ENCODE assay signal across 8 cellular contexts in genomic region chr14:87805315-87805723, GRCh38.
DNase-seq lines count a peak whose midpoint lies in the region; ATAC-seq lines count a peak whose summit lies in the region.

No MANE protein-coding gene starts in this region.

- no peaks in the 10 kb centered on the region for H3K9me3 Mint-ChIP-seq in activated naive CD8-positive, alpha-beta T cell treated with anti-CD3 and anti-CD28 coated beads for 36 hours

- peak; percentile 13 for DNase-seq in activated gamma-delta T cell treated with Interleukin-2 at 50 U/mL for 16 hours
- no peak for DNase-seq in activated gamma-delta T cell (lab: John Stamatoyannopoulos, UW)
- peak; percentile 25 for DNase-seq in NT2/D1 (ENCODE audit: low read depth, low spot score)
- peak; percentile 48 for DNase-seq in activated naive CD8-positive, alpha-beta T cell treated with anti-CD3 and anti-CD28 coated beads for 36 hours
- DNase-seq in iPS-NIHi7 (ENCODE audit: extremely low spot score): peak; percentile 88
- peak; percentile 2 for DNase-seq in stimulated activated CD8-positive, alpha-beta memory T cell treated with anti-CD3 and anti-CD28 coated beads, Interleukin-7, amount 100 ng/mL, for 4 hours (ENCODE audit: low read depth in 2 of 2)
- no peak for DNase-seq in ureter (ENCODE audit: low spot score)

- no peaks in the 10 kb centered on the region for H3K27me3 Mint-ChIP-seq in activated naive CD8-positive, alpha-beta T cell treated with anti-CD3 and anti-CD28 coated beads for 36 hours

- no peaks in the 10 kb centered on the region for H3K4me1 Mint-ChIP-seq in activated naive CD8-positive, alpha-beta T cell treated with anti-CD3 and anti-CD28 coated beads for 36 hours

- peak; percentile 88 for ATAC-seq in HG02759 (IDR thresholded peaks at IDR 0.05; ENCODE audit: unreplicated experiment)

- no peak overlapping the region for H3K9ac ChIP-seq in NT2/D1 (ENCODE audit: insufficient read length, low read depth)

- no peaks in the 10 kb centered on the region for H3K36me3 ChIP-seq in NT2/D1 (ENCODE audit: insufficient read depth, insufficient read length, low read length)

- H3K9me3 ChIP-seq in NT2/D1 (ENCODE audit: insufficient read depth, low read length): no peaks in the 10 kb centered on the region

- no peak overlapping the region for H3K27ac Mint-ChIP-seq in activated naive CD8-positive, alpha-beta T cell treated with anti-CD3 and anti-CD28 coated beads for 36 hours

- H3K4me3 Mint-ChIP-seq in activated naive CD8-positive, alpha-beta T cell treated with anti-CD3 and anti-CD28 coated beads for 36 hours: no peak overlapping the region

- no peak overlapping the region for H3K4me3 ChIP-seq in NT2/D1 (ENCODE audit: insufficient read length, low read depth)

- H3K27me3 ChIP-seq in NT2/D1 (ENCODE audit: insufficient read depth, insufficient read length): no peaks in the 10 kb centered on the region

- H3K4me1 ChIP-seq in NT2/D1 (ENCODE audit: insufficient read depth, insufficient read length): no peaks in the 10 kb centered on the region

- no peaks in the 10 kb centered on the region for H3K36me3 Mint-ChIP-seq in activated naive CD8-positive, alpha-beta T cell treated with anti-CD3 and anti-CD28 coated beads for 36 hours

Comparison
In these comparisons a context has a peak if more than half of its experiments do, and no peak if none do; other contexts are left out.
1. DNase-seq: peak in activated gamma-delta T cell treated with Interleukin-2 at 50 U/mL for 16 hours (single experiment), NT2/D1 (single experiment), activated naive CD8-positive, alpha-beta T cell treated with anti-CD3 and anti-CD28 coated beads for 36 hours (single experiment), iPS-NIHi7 (single experiment) and stimulated activated CD8-positive, alpha-beta memory T cell treated with anti-CD3 and anti-CD28 coated beads, Interleukin-7, amount 100 ng/mL, for 4 hours (2 of 2); none in activated gamma-delta T cell (single experiment) and ureter (single experiment).